Comparison of ENCODE assay signal across 11 cellular contexts in genomic region chrX:40474205-40474626, GRCh38.
DNase-seq lines count a peak whose midpoint lies in the region; ATAC-seq, FAIRE-seq and TF ChIP-seq lines count a peak whose summit lies in the region.
"Had no signal": no experiment of that assay in that cellular context is flagged by ENCODE, and none has a peak within 500 bp of the region (broad histone marks: within the 10 kb centered on the region; RNA-seq: fewer than 3 reads in every experiment).

No MANE protein-coding gene starts in this region.

- H3K9me3 ChIP-seq in small intestine (ENCODE audit: control insufficient read depth, low read depth) (no peaks in the 10 kb centered on the region), PC-9 (ENCODE audit: insufficient read depth, low read depth) (no peaks in the 10 kb centered on the region)
- H3K9me3 ChIP-seq: adrenal gland had no signal

- FAIRE-seq in small intestine (lab: Jason Lieb, UNC), result no peak

- no peaks in the 10 kb centered on the region for H3K79me2 ChIP-seq in PC-9 (ENCODE audit: low read depth)

- peak overlapping the region; percentile 81 for H3K27ac Mint-ChIP-seq in glutamatergic neuron (ENCODE audit: unreplicated experiment)
- H3K27ac Mint-ChIP-seq: T-helper 17 cell had no signal

- POLR2A ChIA-PET in PC-9 (lab: Charles Lee; ENCODE audit: unreplicated experiment), result no interaction called here

- no peak for ATAC-seq in GM18870 (IDR thresholded peaks at IDR 0.05; ENCODE audit: unreplicated experiment)
- ATAC-seq: T-helper 17 cell had no signal

- H3K36me3 ChIP-seq in small intestine (ENCODE audit: control insufficient read depth in 2 of 2, insufficient read depth in 2 of 2, low read length in 2 of 2) (no peaks in the 10 kb centered on the region), PC-9 (ENCODE audit: low read depth) (no peaks in the 10 kb centered on the region)
- H3K36me3 ChIP-seq: adrenal gland had no signal

- H4K20me1 ChIP-seq in PC-9 (ENCODE audit: insufficient read depth), result no peaks in the 10 kb centered on the region

- DNase-seq in NCI-H1417 (lab: John Stamatoyannopoulos, UW) (peak; percentile 39 to 89 (median 82)), NCI-H1417 treated with DMSO at 0.1 percent for 48 hours (lab: John Stamatoyannopoulos, UW) (no peak), NCI-H82 (lab: John Stamatoyannopoulos, UW) (peak; percentile 94), glutamatergic neuron (peak; percentile 77), small intestine (peak; percentile 1), PC-9 (no peak)
- DNase-seq in central memory CD4-positive, alpha-beta T cell, result no peak
- DNase-seq: immature natural killer cell, T-helper 17 cell had no signal

- no peak overlapping the region for H2AFZ ChIP-seq in PC-9

- peaks cover 18% of the 10 kb centered on the region for H3K4me1 Mint-ChIP-seq in glutamatergic neuron (ENCODE audit: low read depth, unreplicated experiment)

- H3K36me3 Mint-ChIP-seq in glutamatergic neuron (ENCODE audit: unreplicated experiment), result no peaks in the 10 kb centered on the region
- H3K36me3 Mint-ChIP-seq: immature natural killer cell had no signal

- 9 to 25% (median 16%) methylated on average over 5 to 14 of the region's 14 CpGs for WGBS in small intestine, 3 donors

- CTCF ChIA-PET in PC-9 (lab: Charles Lee), result no interaction called here

- H3K9me3 Mint-ChIP-seq in glutamatergic neuron (ENCODE audit: unreplicated experiment), result peaks cover 1% of the 10 kb centered on the region
- H3K9me3 Mint-ChIP-seq: immature natural killer cell had no signal

- no peaks in the 10 kb centered on the region for H3F3A ChIP-seq in PC-9 (ENCODE audit: insufficient read depth, low read depth)

- no peaks in the 10 kb centered on the region for H3K9me2 ChIP-seq in PC-9 (ENCODE audit: insufficient read depth)

- H3K4me1 ChIP-seq in small intestine (ENCODE audit: control insufficient read depth in 2 of 2, insufficient read depth in 1 of 2, low read depth in 1 of 2, low read length in 1 of 2) (no peaks in the 10 kb centered on the region), PC-9 (replicated peaks; ENCODE audit: insufficient read depth) (no peaks in the 10 kb centered on the region)
- H3K4me1 ChIP-seq: adrenal gland had no signal

- no peak overlapping the region for H3K4me3 Mint-ChIP-seq in glutamatergic neuron (ENCODE audit: unreplicated experiment)
- H3K4me3 Mint-ChIP-seq: immature natural killer cell, T-helper 17 cell had no signal

- H3K27me3 Mint-ChIP-seq in glutamatergic neuron (ENCODE audit: unreplicated experiment), result no peaks in the 10 kb centered on the region
- H3K27me3 Mint-ChIP-seq: T-helper 17 cell had no signal

- peaks cover 0 to 4% of the 10 kb centered on the region in 2 donors for H3K27me3 ChIP-seq in small intestine (ENCODE audit: control insufficient read depth in 2 of 2, insufficient read depth in 2 of 2, low read length in 2 of 2)
- H3K27me3 ChIP-seq in PC-9 (ENCODE audit: insufficient read depth, low read depth), result no peaks in the 10 kb centered on the region

- TF ChIP-seq CTCF in glutamatergic neuron (IDR thresholded peaks at IDR 0.05; ENCODE audit: partially characterized antibody, unreplicated experiment), result no peak
- no peak for TF ChIP-seq CTCF in PC-9 (conservative IDR thresholded peaks at IDR 0.05)

- no TSS peak for BruUV-seq in PC-9 (replicated peaks; lab: Mats Ljungman, UMichigan)

- no peak overlapping the region for H3K4me2 ChIP-seq in PC-9

- intact Hi-C loops in PC-9 (cut with micrococcal nuclease; ENCODE audit: unreplicated experiment), result no loop called here

- H3K27ac ChIP-seq in small intestine (ENCODE audit: low read depth in 1 of 2, low read length in 1 of 2) (no peak overlapping the region), PC-9 (no peak overlapping the region)
- H3K27ac ChIP-seq: adrenal gland had no signal

- H3K4me3 ChIP-seq in small intestine (ENCODE audit: low read depth in 1 of 2, low read length in 2 of 2) (no peak overlapping the region), PC-9 (no peak overlapping the region)
- H3K4me3 ChIP-seq: adrenal gland had no signal

Comparison
In these comparisons a context has a peak if more than half of its experiments do, and no peak if none do; other contexts are left out.
1. DNase-seq: peak in NCI-H1417 (3 of 3), NCI-H82 (single experiment), glutamatergic neuron (single experiment) and small intestine (single experiment); none in NCI-H1417 treated with DMSO at 0.1 percent for 48 hours (single experiment), PC-9 (0 of 2) and central memory CD4-positive, alpha-beta T cell (single experiment).